ENCODE assay signal across 14 cellular contexts in the genomic region with DNA sequence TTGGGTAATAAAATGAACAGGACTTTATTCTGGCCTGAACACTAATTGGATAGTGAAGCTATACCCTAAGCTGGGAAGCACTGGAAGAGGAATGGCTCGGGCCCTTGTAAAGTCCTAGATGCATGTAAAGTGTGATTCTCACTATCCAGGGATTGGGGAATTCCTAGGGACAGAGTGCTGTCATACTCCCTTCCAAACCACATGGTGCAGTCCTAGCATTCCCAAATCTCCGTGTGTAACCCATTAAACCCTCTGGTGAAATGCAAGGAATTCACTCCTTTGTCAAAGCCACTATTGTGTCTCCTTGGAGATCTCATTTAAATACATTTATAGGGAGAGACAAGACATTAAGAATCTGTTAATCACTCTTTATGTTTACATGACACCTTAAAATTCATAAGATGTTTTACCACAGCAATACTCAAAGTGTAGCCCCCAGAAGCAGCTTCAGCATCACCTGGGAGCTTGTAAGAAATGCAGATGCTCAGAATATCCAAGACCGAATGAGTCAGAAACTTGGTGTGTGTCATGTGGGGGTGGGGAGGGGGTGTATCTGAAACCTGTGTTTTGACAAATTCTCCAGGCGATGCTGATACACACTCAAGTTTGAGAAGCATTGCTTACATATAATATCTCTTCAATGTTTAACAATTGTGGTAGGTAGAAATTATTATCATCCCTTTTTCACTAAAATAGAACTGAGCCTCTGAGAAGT.
"Had no signal": no experiment of that assay in that cellular context is flagged by ENCODE, and none has a peak within 500 bp of the region (broad histone marks: within the 10 kb centered on the region; RNA-seq: fewer than 3 reads in every experiment).

No MANE protein-coding gene starts in this region.

- H3K27me3 ChIP-seq: adrenal gland, cardiac muscle cell, dorsolateral prefrontal cortex, ovary, sigmoid colon, stomach had no signal

- ATAC-seq: activated CD4-positive, CD25-positive, alpha-beta regulatory T cell treated with anti-CD3 and anti-CD28 coated beads, Interleukin-2, amount 50 U/mL, for 24 hours; activated T-cell treated with anti-CD3 and anti-CD28 coated beads, Interleukin-2, amount 50 U/mL, for 4 hours had no signal

- H3K27ac ChIP-seq: adrenal gland, cardiac muscle cell, dorsolateral prefrontal cortex, ovary, sigmoid colon, stomach, thoracic aorta had no signal

- H3K4me1 ChIP-seq: sigmoid colon, stomach had no signal

- H3K4me3 ChIP-seq: adrenal gland, cardiac muscle cell, dorsolateral prefrontal cortex, ovary, sigmoid colon, stomach, thoracic aorta had no signal

- H3K27ac Mint-ChIP-seq: activated naive CD4-positive, alpha-beta T cell treated with anti-CD3 and anti-CD28 coated beads, Interleukin-2, amount 50 U/mL, for 24 hours had no signal

- H3K4me1 Mint-ChIP-seq: activated naive CD4-positive, alpha-beta T cell treated with anti-CD3 and anti-CD28 coated beads, Interleukin-2, amount 50 U/mL, for 24 hours had no signal

- H3K36me3 ChIP-seq: adrenal gland, cardiac muscle cell, ovary, sigmoid colon, stomach, thoracic aorta had no signal

- H3K9me3 ChIP-seq: adrenal gland, ovary, sigmoid colon, stomach, thoracic aorta had no signal

- H3K4me3 Mint-ChIP-seq: activated naive CD4-positive, alpha-beta T cell treated with anti-CD3 and anti-CD28 coated beads, Interleukin-2, amount 50 U/mL, for 24 hours; activated T-cell treated with anti-CD3 and anti-CD28 coated beads, Interleukin-2, amount 50 U/mL, for 4 hours had no signal

- H3K36me3 Mint-ChIP-seq: activated naive CD4-positive, alpha-beta T cell treated with anti-CD3 and anti-CD28 coated beads, Interleukin-2, amount 50 U/mL, for 24 hours had no signal

- DNase-seq: activated CD4-positive, alpha-beta T cell treated with anti-CD3 and anti-CD28 coated beads, Interleukin-2, amount 50 U/mL, for 4 hours; activated effector memory CD4-positive, alpha-beta T cell treated with anti-CD3 and anti-CD28 coated beads, Interleukin-2, amount 50 U/mL, for 16 hours; activated T-cell treated with anti-CD3 and anti-CD28 coated beads, Interleukin-2, amount 50 U/mL, for 4 hours; adrenal gland; erythroblast; ovary; sigmoid colon; stimulated activated CD4-positive, alpha-beta T cell treated with anti-CD3 and anti-CD28 coated beads, Interleukin-1b, Interleukin-23, amount 100 ng/mL, for 48 hours; stomach had no signal

- H3K9me3 Mint-ChIP-seq: activated naive CD4-positive, alpha-beta T cell treated with anti-CD3 and anti-CD28 coated beads, Interleukin-2, amount 50 U/mL, for 24 hours; activated T-cell treated with anti-CD3 and anti-CD28 coated beads, Interleukin-2, amount 50 U/mL, for 4 hours had no signal
